ENCODE assay signal across 21 cellular contexts in genomic region chr16:85543536-85543935, GRCh38.
"Had no signal": no experiment of that assay in that cellular context is flagged by ENCODE, and none has a peak within 500 bp of the region (broad histone marks: within the 10 kb centered on the region; RNA-seq: fewer than 3 reads in every experiment).

No MANE protein-coding gene starts in this region.

- ATAC-seq: activated T-helper 17 cell treated with anti-CD3 and anti-CD28 coated beads, Interleukin-2, amount 50 U/mL, for 72 hours; T-helper 17 cell had no signal

- DNase-seq: activated CD4-positive, alpha-beta memory T cell treated with anti-CD3 and anti-CD28 coated beads, Interleukin-2, amount 10 ng/mL, durations not matched to agents 7 days and 5 days; activated CD4-positive, alpha-beta T cell treated with anti-CD3 and anti-CD28 coated beads, Interleukin-2, amount 50 U/mL, for 1 hour; activated CD4-positive, CD25-positive, alpha-beta regulatory T cell; activated gamma-delta T cell; activated naive CD4-positive, alpha-beta T cell treated with anti-CD3 and anti-CD28 coated beads for 36 hours; activated T-cell treated with anti-CD3 and anti-CD28 coated beads for 4 hours; activated T-cell treated with anti-CD3 and anti-CD28 coated beads, Interleukin-2, amount 50 U/mL, for 48 hours; central memory CD4-positive, alpha-beta T cell; Kasumi-1; KBM-7; NCI-H1092; NCI-H1417; NCI-H2029 treated with DMSO at 0.1 percent for 48 hours; NCI-H510A treated with DMSO at 0.1 percent for 48 hours; SHP77 treated with DMSO at 0.1 percent for 48 hours; T-helper 17 cell; T-helper 9 cell had no signal

- FAIRE-seq: bronchial epithelial cell, RCC 7860, TTC549 had no signal
